Comparison of ENCODE assay signal across 19 cellular contexts in genomic region chr2:84944257-84944909, GRCh38. TPM values are rescaled to one million over a fixed set of nuclear protein-coding genes. Genes with fewer than 3 reads are reported as not detected.
DNase-seq lines count a peak whose midpoint lies in the region; ATAC-seq and TF ChIP-seq lines count a peak whose summit lies in the region.
"Had no signal": no experiment of that assay in that cellular context is flagged by ENCODE, and none has a peak within 500 bp of the region (broad histone marks: within the 10 kb centered on the region; RNA-seq: fewer than 3 reads in every experiment).

No MANE protein-coding gene starts in this region.

- ATAC-seq in naive thymus-derived CD8-positive, alpha-beta T cell: no peak
- ATAC-seq in HG03342 (IDR thresholded peaks at IDR 0.05; ENCODE audit: unreplicated experiment) (no peak), HG03135 (IDR thresholded peaks at IDR 0.05; ENCODE audit: unreplicated experiment) (no peak), HG03159 (IDR thresholded peaks at IDR 0.05; ENCODE audit: unreplicated experiment) (no peak)
- ATAC-seq: A549 had no signal

- CTCF ChIA-PET in activated CD4-positive, alpha-beta T cell treated with anti-CD3 and anti-CD28 coated beads, Interleukin-2, amount 10 ng/mL, durations not matched to agents 7 days and 5 days (lab: Charles Lee): interaction anchor here (1.6 to 15.1 kb wide), 4 partner anchors 10 to 21 kb away, joined by 3 to 179 read pairs (median 4); no protein-coding TSS in a partner anchor

- peaks cover 63% of the 10 kb centered on the region for H3K4me1 Mint-ChIP-seq in activated CD4-positive, alpha-beta T cell treated with anti-CD3 and anti-CD28 coated beads, Interleukin-2, amount 10 ng/mL, durations not matched to agents 7 days and 5 days
- H3K4me1 Mint-ChIP-seq in HFFc6 (ENCODE audit: low read depth): peaks cover 55% of the 10 kb centered on the region
- H3K4me1 Mint-ChIP-seq in activated T-helper 1 cell treated with anti-CD3 and anti-CD28 coated beads, Interleukin-12 subunit alpha, Interleukin-12 subunit beta, Interleukin-2, Interleukin-4 antibody, amounts not matched to agents 30 ng/mL and 10 ng/mL and 1 ng/mL, durations not matched to agents 14 hours and 24 hours and 36 hours (ENCODE audit: low read depth): peaks cover 57% of the 10 kb centered on the region
- peaks cover 23 to 55% (median 36%) of the 10 kb centered on the region in 4 donors for H3K4me1 Mint-ChIP-seq in naive thymus-derived CD8-positive, alpha-beta T cell

- POLR2A ChIA-PET in activated CD4-positive, alpha-beta T cell treated with anti-CD3 and anti-CD28 coated beads, Interleukin-2, amount 10 ng/mL, durations not matched to agents 7 days and 5 days (lab: Charles Lee): no interaction called here
- POLR2A ChIA-PET in naive thymus-derived CD8-positive, alpha-beta T cell (lab: Charles Lee): interaction anchor here (0.7 to 3.8 kb wide), 5 partner anchors 9 to 50 kb away, joined by 3 to 31 read pairs (median 4); partner anchors contain the start of gene KCMF1

- no peaks in the 10 kb centered on the region for H3K9me3 Mint-ChIP-seq in activated CD4-positive, alpha-beta T cell treated with anti-CD3 and anti-CD28 coated beads, Interleukin-2, amount 10 ng/mL, durations not matched to agents 7 days and 5 days
- no peaks in the 10 kb centered on the region for H3K9me3 Mint-ChIP-seq in HFFc6
- H3K9me3 Mint-ChIP-seq in activated T-helper 1 cell treated with anti-CD3 and anti-CD28 coated beads, Interleukin-12 subunit alpha, Interleukin-12 subunit beta, Interleukin-2, Interleukin-4 antibody, amounts not matched to agents 30 ng/mL and 10 ng/mL and 1 ng/mL, durations not matched to agents 14 hours and 24 hours and 36 hours: peaks cover 3% of the 10 kb centered on the region
- H3K9me3 Mint-ChIP-seq in naive thymus-derived CD8-positive, alpha-beta T cell: no peaks in the 10 kb centered on the region

- H3K4me3 Mint-ChIP-seq in activated CD4-positive, alpha-beta T cell treated with anti-CD3 and anti-CD28 coated beads, Interleukin-2, amount 10 ng/mL, durations not matched to agents 7 days and 5 days: no peak overlapping the region
- H3K4me3 Mint-ChIP-seq in HFFc6: no peak overlapping the region; the same call in 1 of the 2 replicates
- peak overlapping the region; percentile 48 for H3K4me3 Mint-ChIP-seq in activated T-helper 1 cell treated with anti-CD3 and anti-CD28 coated beads, Interleukin-12 subunit alpha, Interleukin-12 subunit beta, Interleukin-2, Interleukin-4 antibody, amounts not matched to agents 30 ng/mL and 10 ng/mL and 1 ng/mL, durations not matched to agents 14 hours and 24 hours and 36 hours
- peak overlapping the region in 2 of 10 donors; percentile 16 to 34 for H3K4me3 Mint-ChIP-seq in naive thymus-derived CD8-positive, alpha-beta T cell
- H3K4me3 Mint-ChIP-seq: CD14-positive monocyte had no signal

- peaks cover 35% of the 10 kb centered on the region for H3K36me3 Mint-ChIP-seq in activated CD4-positive, alpha-beta T cell treated with anti-CD3 and anti-CD28 coated beads, Interleukin-2, amount 10 ng/mL, durations not matched to agents 7 days and 5 days (ENCODE audit: low read depth)
- H3K36me3 Mint-ChIP-seq in HFFc6 (ENCODE audit: low read depth): peaks cover 12% of the 10 kb centered on the region; the same call in 1 of the 2 replicates
- H3K36me3 Mint-ChIP-seq in activated T-helper 1 cell treated with anti-CD3 and anti-CD28 coated beads, Interleukin-12 subunit alpha, Interleukin-12 subunit beta, Interleukin-2, Interleukin-4 antibody, amounts not matched to agents 30 ng/mL and 10 ng/mL and 1 ng/mL, durations not matched to agents 14 hours and 24 hours and 36 hours (ENCODE audit: low read depth): peaks cover 18% of the 10 kb centered on the region
- no peaks in the 10 kb centered on the region for H3K36me3 Mint-ChIP-seq in naive thymus-derived CD8-positive, alpha-beta T cell
- H3K36me3 Mint-ChIP-seq: CD14-positive monocyte had no signal

- peak overlapping the region; percentile 61 for H3K27ac Mint-ChIP-seq in activated CD4-positive, alpha-beta T cell treated with anti-CD3 and anti-CD28 coated beads, Interleukin-2, amount 10 ng/mL, durations not matched to agents 7 days and 5 days
- peak overlapping the region; percentile 95 for H3K27ac Mint-ChIP-seq in HFFc6
- H3K27ac Mint-ChIP-seq in activated T-helper 1 cell treated with anti-CD3 and anti-CD28 coated beads, Interleukin-12 subunit alpha, Interleukin-12 subunit beta, Interleukin-2, Interleukin-4 antibody, amounts not matched to agents 30 ng/mL and 10 ng/mL and 1 ng/mL, durations not matched to agents 14 hours and 24 hours and 36 hours: peak overlapping the region; percentile 89
- peak overlapping the region; percentile 16 to 87 (median 76) for H3K27ac Mint-ChIP-seq in naive thymus-derived CD8-positive, alpha-beta T cell

- intact Hi-C loops in activated T-helper 1 cell treated with anti-CD3 and anti-CD28 coated beads, Interleukin-12 subunit alpha, Interleukin-12 subunit beta, Interleukin-2, Interleukin-4 antibody, amounts not matched to agents 30 ng/mL and 10 ng/mL and 1 ng/mL, durations not matched to agents 14 hours and 24 hours and 36 hours (cut with micrococcal nuclease): no loop called here

- H3K27me3 Mint-ChIP-seq in activated CD4-positive, alpha-beta T cell treated with anti-CD3 and anti-CD28 coated beads, Interleukin-2, amount 10 ng/mL, durations not matched to agents 7 days and 5 days: no peaks in the 10 kb centered on the region
- H3K27me3 Mint-ChIP-seq in HFFc6 (ENCODE audit: insufficient read depth): no peaks in the 10 kb centered on the region
- H3K27me3 Mint-ChIP-seq in activated T-helper 1 cell treated with anti-CD3 and anti-CD28 coated beads, Interleukin-12 subunit alpha, Interleukin-12 subunit beta, Interleukin-2, Interleukin-4 antibody, amounts not matched to agents 30 ng/mL and 10 ng/mL and 1 ng/mL, durations not matched to agents 14 hours and 24 hours and 36 hours (ENCODE audit: insufficient read depth): no peaks in the 10 kb centered on the region
- H3K27me3 Mint-ChIP-seq in naive thymus-derived CD8-positive, alpha-beta T cell: no peaks in the 10 kb centered on the region

- TF ChIP-seq CTCF in HFFc6 (IDR thresholded peaks at IDR 0.05): no peak

- DNase-seq in activated CD4-positive, alpha-beta T cell treated with anti-CD3 and anti-CD28 coated beads, Interleukin-2, amount 10 ng/mL, durations not matched to agents 7 days and 5 days: no peak
- DNase-seq in activated CD4-positive, alpha-beta T cell treated with anti-CD3 and anti-CD28 coated beads for 4 hours: no peak
- DNase-seq in HFFc6: no peak
- DNase-seq in activated T-helper 1 cell treated with anti-CD3 and anti-CD28 coated beads, Interleukin-12 subunit alpha, Interleukin-12 subunit beta, Interleukin-2, Interleukin-4 antibody, amounts not matched to agents 30 ng/mL and 10 ng/mL and 1 ng/mL, durations not matched to agents 14 hours and 24 hours and 36 hours (ENCODE audit: low spot score): no peak
- no peak for DNase-seq in naive thymus-derived CD8-positive, alpha-beta T cell
- DNase-seq: activated CD4-positive, alpha-beta T cell treated with anti-CD3 and anti-CD28 coated beads, Interleukin-2, amount 50 U/mL, for 48 hours; activated effector memory CD4-positive, alpha-beta T cell treated with Interleukin-2 at 50 U/mL for 16 hours; DMS79 treated with DMSO at 0.1 percent for 48 hours; hippocampal formation; kidney glomerular epithelial cell; MG63; NCI-H187 treated with DMSO at 0.1 percent for 48 hours; NCI-H510A; retina had no signal

RNA-seq across cellular contexts. Expression of gene KCMF1, which starts 26.6 kb away (rescaled TPM):
- 10 to 100 TPM; 74.7 to 75.7 TPM for total RNA-seq in activated CD4-positive, alpha-beta T cell treated with anti-CD3 and anti-CD28 coated beads, Interleukin-2, amount 10 ng/mL, durations not matched to agents 7 days and 5 days
- 100 to 1,000 TPM in 4 of 6 experiments, 10 to 100 TPM in 2; 95.7 to 105 (median 101) TPM for total RNA-seq in HFFc6 (2021; fragmentation: NEBNext Ultra II Directional; extraction: Animal tissue kit (Norgen Biotek cat#: 25700))
- total RNA-seq in activated T-helper 1 cell treated with anti-CD3 and anti-CD28 coated beads, Interleukin-12 subunit alpha, Interleukin-12 subunit beta, Interleukin-2, Interleukin-4 antibody, amounts not matched to agents 30 ng/mL and 10 ng/mL and 1 ng/mL, durations not matched to agents 14 hours and 24 hours and 36 hours: 98.1 and 108 TPM in 2 replicates
- total RNA-seq in naive thymus-derived CD8-positive, alpha-beta T cell: 10 to 100 TPM; 69.0 to 74.8 TPM
- polyA plus RNA-seq in naive thymus-derived CD8-positive, alpha-beta T cell: 10 to 100 TPM; 13.3 to 30.2 (median 28.1) TPM

RNA-seq across cellular contexts. Expression of gene TMSB10, which starts 38.9 kb away (rescaled TPM):
- 1,000 to 10,000 TPM; 5,491 to 5,845 TPM for total RNA-seq in activated CD4-positive, alpha-beta T cell treated with anti-CD3 and anti-CD28 coated beads, Interleukin-2, amount 10 ng/mL, durations not matched to agents 7 days and 5 days
- 1,000 to 10,000 TPM; 3,909 to 6,151 (median 5,325) TPM for total RNA-seq in HFFc6 (2021; fragmentation: NEBNext Ultra II Directional; extraction: Animal tissue kit (Norgen Biotek cat#: 25700))
- total RNA-seq in activated T-helper 1 cell treated with anti-CD3 and anti-CD28 coated beads, Interleukin-12 subunit alpha, Interleukin-12 subunit beta, Interleukin-2, Interleukin-4 antibody, amounts not matched to agents 30 ng/mL and 10 ng/mL and 1 ng/mL, durations not matched to agents 14 hours and 24 hours and 36 hours: 2,415 and 2,510 TPM in 2 replicates
- total RNA-seq in naive thymus-derived CD8-positive, alpha-beta T cell: 1,000 to 10,000 TPM; 1,479 to 1,535 TPM
- polyA plus RNA-seq in naive thymus-derived CD8-positive, alpha-beta T cell: 1,000 to 10,000 TPM; 6,950 to 8,855 (median 7,882) TPM
